Comparison of ENCODE assay signal across 2 cellular contexts in genomic region chr12:53991077-53991460, GRCh38.
TF ChIP-seq lines count a peak whose summit lies in the region.

No MANE protein-coding gene starts in this region.

TF ChIP-seq in IMR-90, 13 proteins besides CTCF, POLR2A, EP300 and RAD21:
- TF ChIP-seq BHLHE40 (IDR thresholded peaks at IDR 0.05; ENCODE audit: low read depth, low read length) (no peak), CHD1 (IDR thresholded peaks at IDR 0.05; ENCODE audit: low read depth, low read length) (no peak), FOS (IDR thresholded peaks at IDR 0.05; ENCODE audit: low read depth, low read length) (no peak), SMC3 (IDR thresholded peaks at IDR 0.05; ENCODE audit: low read depth, low read length) (no peak), USF2 (IDR thresholded peaks at IDR 0.05; ENCODE audit: low read depth, low read length) (no peak), ELK1 (IDR thresholded peaks at IDR 0.05; ENCODE audit: borderline replicate concordance, low read depth, low read length) (no peak), MXI1 (IDR thresholded peaks at IDR 0.05; ENCODE audit: borderline replicate concordance, low read depth, low read length) (no peak), NFE2L2 (IDR thresholded peaks at IDR 0.05; ENCODE audit: low read depth, low read length) (no peak), MAZ (IDR thresholded peaks at IDR 0.05; ENCODE audit: borderline replicate concordance, low read depth, low read length) (no peak), CEBPB (IDR thresholded peaks at IDR 0.05; ENCODE audit: low read depth, low read length) (no peak), RCOR1 (IDR thresholded peaks at IDR 0.05; ENCODE audit: insufficient replicate concordance, low read length) (no peak)

TF ChIP-seq in HepG2, 621 proteins besides CTCF, POLR2A, EP300 and RAD21:
- no peak for TF ChIP-seq MXI1 (IDR thresholded peaks at IDR 0.05; ENCODE audit: borderline replicate concordance, low read depth, low read length)
- no peak for TF ChIP-seq TOE1 (CRISPR knock-in tag; IDR thresholded peaks at IDR 0.05)
- TF ChIP-seq PAF1 (CRISPR knock-in tag; IDR thresholded peaks at IDR 0.05) = no peak
- no peak for TF ChIP-seq TP53 (CRISPR knock-in tag; conservative IDR thresholded peaks at IDR 0.05)
- no peak for TF ChIP-seq NCOA2 (CRISPR knock-in tag; IDR thresholded peaks at IDR 0.05)
- TF ChIP-seq CERS6 (CRISPR knock-in tag; IDR thresholded peaks at IDR 0.05) = no peak
- no peak for TF ChIP-seq JUN (CRISPR knock-in tag; IDR thresholded peaks at IDR 0.05)
- no peak for TF ChIP-seq TERF1 (CRISPR knock-in tag; IDR thresholded peaks at IDR 0.05)
- TF ChIP-seq THRA (CRISPR knock-in tag; IDR thresholded peaks at IDR 0.05; ENCODE audit: borderline replicate concordance) = no peak
- no peak for TF ChIP-seq HOXD1 (CRISPR knock-in tag; IDR thresholded peaks at IDR 0.05)
- no peak for TF ChIP-seq ETV6 (CRISPR knock-in tag; conservative IDR thresholded peaks at IDR 0.05)
- TF ChIP-seq ZFP91 (CRISPR knock-in tag; IDR thresholded peaks at IDR 0.05; ENCODE audit: borderline replicate concordance) = no peak
- TF ChIP-seq SUZ12 (IDR thresholded peaks at IDR 0.05; ENCODE audit: low read depth, low read length) = no peak
- no peak for TF ChIP-seq CSRNP2 (CRISPR knock-in tag; conservative IDR thresholded peaks at IDR 0.05; ENCODE audit: low read depth)
- TF ChIP-seq KDM5A (IDR thresholded peaks at IDR 0.05; ENCODE audit: borderline replicate concordance, low read length) = no peak
- no peak for TF ChIP-seq ZBTB43 (CRISPR knock-in tag; conservative IDR thresholded peaks at IDR 0.05)
- TF ChIP-seq ZBTB3 (CRISPR knock-in tag; IDR thresholded peaks at IDR 0.05; ENCODE audit: borderline replicate concordance, low read depth) = no peak
- no peak for TF ChIP-seq ELF3 (CRISPR knock-in tag; IDR thresholded peaks at IDR 0.05)
